16 cellular contexts compared by ENCODE assay signal in the genomic region with DNA sequence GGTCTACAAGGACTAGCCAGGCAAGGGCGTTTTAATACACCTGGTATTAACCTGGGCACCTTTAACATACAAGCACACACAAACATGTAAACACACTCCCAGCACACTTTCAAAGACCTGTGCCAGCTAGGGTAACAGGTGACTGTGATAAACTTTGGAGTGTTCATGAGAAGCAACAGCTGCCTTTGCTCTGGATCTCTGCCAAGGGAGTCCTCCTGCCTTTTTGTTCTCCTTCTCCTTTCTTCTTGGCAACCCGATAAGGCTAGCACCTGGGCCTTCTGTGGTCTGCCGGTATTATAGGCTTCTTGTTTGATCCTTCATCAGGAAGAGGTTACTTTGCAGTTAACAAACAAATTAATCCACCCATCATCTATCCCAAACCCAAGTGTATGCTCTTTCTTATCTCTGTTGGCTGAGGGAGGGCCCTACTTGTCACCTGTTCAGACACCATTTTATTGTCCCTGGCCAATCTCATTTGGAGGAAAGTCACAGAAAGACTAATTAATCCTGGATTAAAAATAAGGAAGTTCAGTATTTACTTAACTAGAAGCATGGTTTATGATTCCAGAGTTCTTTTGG. TPM values are rescaled to one million over a fixed set of nuclear protein-coding genes. Genes with fewer than 3 reads are reported as not detected.
DNase-seq lines count a peak whose midpoint lies in the region; ATAC-seq and TF ChIP-seq lines count a peak whose summit lies in the region.
"Had no signal": no experiment of that assay in that cellular context is flagged by ENCODE, and none has a peak within 500 bp of the region (broad histone marks: within the 10 kb centered on the region; RNA-seq: fewer than 3 reads in every experiment).

A gene with protein sequence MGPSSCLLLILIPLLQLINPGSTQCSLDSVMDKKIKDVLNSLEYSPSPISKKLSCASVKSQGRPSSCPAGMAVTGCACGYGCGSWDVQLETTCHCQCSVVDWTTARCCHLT (minus strand): TSS at position 7 of the 579 bp plus-strand sequence. CDS start 225 bp downstream, outside the sequence.

- 57% methylated on average over 3 of the region's 3 CpGs for WGBS in hepatocyte (ENCODE audit: low lambda C conversion rate, missing lambda C conversion rate)
- WGBS in heart left ventricle, 4 donors, result 61 to 77% (median 74%) methylated on average over 3 of the region's 3 CpGs

- TF ChIP-seq CTCF in hepatocyte (IDR thresholded peaks at IDR 0.05; ENCODE audit: poor library complexity) (no peak), heart left ventricle (IDR thresholded peaks at IDR 0.05) (no peak)

- no peaks in the 10 kb centered on the region for H3K36me3 ChIP-seq in hepatocyte (replicated peaks; ENCODE audit: insufficient read depth, low read depth)
- no peaks in the 10 kb centered on the region for H3K36me3 ChIP-seq in heart left ventricle
- H3K36me3 ChIP-seq: MG63 had no signal

- H3K4me2 ChIP-seq in hepatocyte, result no peak within 1 kb of the TSS

- no peak within 1 kb of the TSS for H3K4me3 ChIP-seq in hepatocyte
- no peak within 1 kb of the TSS for H3K4me3 ChIP-seq in heart left ventricle
- H3K4me3 ChIP-seq: MG63 had no signal

- no peak for ATAC-seq in HG02981 (IDR thresholded peaks at IDR 0.05; ENCODE audit: unreplicated experiment)
- no peak for ATAC-seq in heart left ventricle
- no peak for ATAC-seq in GM18873 (IDR thresholded peaks at IDR 0.05; ENCODE audit: low FRiP score, unreplicated experiment)

- intact Hi-C loops in heart left ventricle (cut with DNase I), result no loop called here

- no peaks in the 10 kb centered on the region for H3K27me3 ChIP-seq in hepatocyte
- no peaks in the 10 kb centered on the region for H3K27me3 ChIP-seq in heart left ventricle

- no peaks in the 10 kb centered on the region for H3K79me2 ChIP-seq in hepatocyte

- H3K4me1 ChIP-seq in hepatocyte (ENCODE audit: insufficient read depth) (no peaks in the 10 kb centered on the region), heart left ventricle (no peaks in the 10 kb centered on the region)
- H3K4me1 ChIP-seq: Caco-2 had no signal

- no peaks in the 10 kb centered on the region for H4K20me1 ChIP-seq in hepatocyte (ENCODE audit: insufficient read depth, poor library complexity, severe bottlenecking)

- no peak for TF ChIP-seq POLR2A in heart left ventricle (IDR thresholded peaks at IDR 0.05)

- H3K9me3 ChIP-seq in hepatocyte (ENCODE audit: low read depth), result no peaks in the 10 kb centered on the region
- no peaks in the 10 kb centered on the region for H3K9me3 ChIP-seq in heart left ventricle
- H3K9me3 ChIP-seq: Caco-2, MG63 had no signal

- H3K9me2 ChIP-seq in hepatocyte (replicated peaks; ENCODE audit: insufficient read depth), result no peaks in the 10 kb centered on the region

- DNase-seq in DMS53 (lab: John Stamatoyannopoulos, UW) (peak; percentile 92), NCI-H1105 (lab: John Stamatoyannopoulos, UW) (peak; percentile 96), NCI-H345 treated with DMSO at 0.1 percent for 48 hours (lab: John Stamatoyannopoulos, UW; ENCODE audit: unreplicated experiment) (peak; percentile 75), hepatocyte (ENCODE audit: low spot score) (peak; percentile 10), putamen (ENCODE audit: low spot score) (no peak), heart left ventricle (no peak)
- DNase-seq: activated CD4-positive, alpha-beta T cell treated with anti-CD3 and anti-CD28 coated beads for 4 hours; Caco-2; mesenchymal stem cell; MG63; T1000 had no signal

- H3K27ac ChIP-seq in hepatocyte, result no peak within 1 kb of the TSS
- H3K27ac ChIP-seq in heart left ventricle, result no peak within 1 kb of the TSS

- no peak within 1 kb of the TSS for H2AFZ ChIP-seq in hepatocyte

RNA-seq across cellular contexts. Expression of the gene that starts here (rescaled TPM):
- total RNA-seq in hepatocyte (not detected in 2 replicates), heart left ventricle (not detected)
- polyA plus RNA-seq in hepatocyte (not detected in 2 replicates), heart left ventricle (not detected)
- total RNA-seq: Caco-2, chondrocyte, frontal cortex, ureter had no signal

Comparison
In these comparisons a context has a peak if more than half of its experiments do, and no peak if none do; other contexts are left out.
1. Peak in DNase-seq in hepatocyte; RNA of the gene not detected or under 1 TPM.
2. DNase-seq: peak in DMS53 (single experiment), NCI-H1105 (single experiment) and NCI-H345 treated with DMSO at 0.1 percent for 48 hours (single experiment); none in putamen (single experiment) and heart left ventricle (0 of 5).